In the genomic region with DNA sequence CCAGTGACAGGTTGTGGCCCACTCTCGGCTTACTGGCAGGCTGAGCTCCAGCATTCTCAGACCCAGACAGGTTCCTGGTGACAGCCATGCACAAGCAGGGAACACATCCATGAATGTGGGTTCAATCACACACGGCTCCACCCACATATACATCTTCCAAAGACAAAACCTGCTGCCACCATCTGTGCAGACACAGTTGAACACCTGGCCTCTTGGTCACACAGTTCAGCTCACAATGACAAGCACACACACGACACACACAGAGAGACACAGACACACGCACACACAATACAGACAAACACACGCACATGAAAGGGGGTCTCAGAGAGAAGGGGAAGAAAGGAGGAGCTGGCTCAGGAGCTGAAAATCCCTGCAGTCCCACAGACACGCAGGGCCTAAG, we compare ENCODE assay signal across 1 cellular context.
A peak's percentile ranks its signal among the peaks of the same experiment; 100 is the strongest.
TF ChIP-seq lines count a peak whose summit lies in the region.

No MANE protein-coding gene starts in this region.

TF ChIP-seq in GM12878, 131 proteins besides CTCF, POLR2A, EP300 and RAD21:
- TF ChIP-seq NR2C2 (IDR thresholded peaks at IDR 0.05; ENCODE audit: borderline replicate concordance, control insufficient read depth, insufficient read length, low read depth) (no peak), TCF12 (IDR thresholded peaks at IDR 0.05; ENCODE audit: low read depth, low read length) (0 out of 2 replicates have a peak, but pooled peaks have one; percentile 31)
TF ChIP-seq in GM12878: peak in this region for 1.
